21 cellular contexts compared by ENCODE assay signal in genomic region chr4:35649784-35650183, GRCh38.
"Had no signal": no experiment of that assay in that cellular context is flagged by ENCODE, and none has a peak within 500 bp of the region (broad histone marks: within the 10 kb centered on the region; RNA-seq: fewer than 3 reads in every experiment).

No MANE protein-coding gene starts in this region.

- DNase-seq: activated CD4-positive, alpha-beta memory T cell treated with anti-CD3 and anti-CD28 coated beads, Interleukin-2, amount 10 ng/mL, durations not matched to agents 7 days and 5 days; activated CD4-positive, alpha-beta T cell treated with anti-CD3 and anti-CD28 coated beads, Interleukin-2, amount 10 ng/mL, durations not matched to agents 24 days and 14 days; activated effector memory CD4-positive, alpha-beta T cell treated with anti-CD3 and anti-CD28 coated beads, Interleukin-2, amount 50 U/mL, for 16 hours; activated naive CD4-positive, alpha-beta T cell treated with anti-CD3 and anti-CD28 coated beads, Interleukin-2, amount 10 ng/mL, durations not matched to agents 7 days and 5 days; amygdala; cerebellar nuclear complex; endodermal cell; foreskin fibroblast; heart right ventricle; left colon; mesendoderm; mucosa of descending colon; posterior cingulate gyrus; stimulated activated CD4-positive, alpha-beta T cell treated with anti-CD3 and anti-CD28 coated beads, Interleukin-4, amount 100 ng/mL, for 1 hour; stimulated activated naive CD4-positive, alpha-beta T cell treated with Interleukin-2 at 50 U/mL for 16 hours; upper lobe of left lung had no signal

- H3K36me3 Mint-ChIP-seq: activated naive CD4-positive, alpha-beta T cell treated with anti-CD3 and anti-CD28 coated beads, Interleukin-2, amount 10 ng/mL, durations not matched to agents 7 days and 5 days had no signal

- ATAC-seq: activated CD4-positive, CD25-positive, alpha-beta regulatory T cell treated with anti-CD3 and anti-CD28 coated beads, Interleukin-2, amount 50 U/mL, for 24 hours; heart right ventricle; left colon; mucosa of descending colon had no signal

- H3K27me3 Mint-ChIP-seq: activated CD4-positive, alpha-beta memory T cell treated with anti-CD3 and anti-CD28 coated beads, Interleukin-2, amount 10 ng/mL, durations not matched to agents 7 days and 5 days; activated CD4-positive, alpha-beta T cell treated with anti-CD3 and anti-CD28 coated beads, Interleukin-2, amount 10 ng/mL, durations not matched to agents 24 days and 14 days; activated naive CD4-positive, alpha-beta T cell treated with anti-CD3 and anti-CD28 coated beads, Interleukin-2, amount 10 ng/mL, durations not matched to agents 7 days and 5 days had no signal

- H3K9me3 Mint-ChIP-seq: activated CD4-positive, alpha-beta memory T cell treated with anti-CD3 and anti-CD28 coated beads, Interleukin-2, amount 10 ng/mL, durations not matched to agents 7 days and 5 days; activated CD4-positive, alpha-beta T cell treated with anti-CD3 and anti-CD28 coated beads, Interleukin-2, amount 10 ng/mL, durations not matched to agents 24 days and 14 days; activated naive CD4-positive, alpha-beta T cell treated with anti-CD3 and anti-CD28 coated beads, Interleukin-2, amount 10 ng/mL, durations not matched to agents 7 days and 5 days; endodermal cell; neural crest cell had no signal

- H3K27ac Mint-ChIP-seq: activated CD4-positive, alpha-beta memory T cell treated with anti-CD3 and anti-CD28 coated beads, Interleukin-2, amount 10 ng/mL, durations not matched to agents 7 days and 5 days; activated CD4-positive, alpha-beta T cell treated with anti-CD3 and anti-CD28 coated beads, Interleukin-2, amount 10 ng/mL, durations not matched to agents 24 days and 14 days; activated naive CD4-positive, alpha-beta T cell treated with anti-CD3 and anti-CD28 coated beads, Interleukin-2, amount 10 ng/mL, durations not matched to agents 7 days and 5 days; endodermal cell had no signal

- H3K36me3 ChIP-seq: heart right ventricle, upper lobe of left lung had no signal

- H3K27me3 ChIP-seq: heart right ventricle, upper lobe of left lung had no signal

- H3K4me1 Mint-ChIP-seq: activated CD4-positive, alpha-beta memory T cell treated with anti-CD3 and anti-CD28 coated beads, Interleukin-2, amount 10 ng/mL, durations not matched to agents 7 days and 5 days; activated CD4-positive, alpha-beta T cell treated with anti-CD3 and anti-CD28 coated beads, Interleukin-2, amount 10 ng/mL, durations not matched to agents 24 days and 14 days; activated naive CD4-positive, alpha-beta T cell treated with anti-CD3 and anti-CD28 coated beads, Interleukin-2, amount 10 ng/mL, durations not matched to agents 7 days and 5 days; endodermal cell; neural crest cell had no signal

- H3K27ac ChIP-seq: coronary artery, epithelial cell of prostate, heart right ventricle, upper lobe of left lung, VCaP had no signal

- H3K4me3 Mint-ChIP-seq: activated CD4-positive, alpha-beta memory T cell treated with anti-CD3 and anti-CD28 coated beads, Interleukin-2, amount 10 ng/mL, durations not matched to agents 7 days and 5 days; activated CD4-positive, alpha-beta T cell treated with anti-CD3 and anti-CD28 coated beads, Interleukin-2, amount 10 ng/mL, durations not matched to agents 24 days and 14 days; activated naive CD4-positive, alpha-beta T cell treated with anti-CD3 and anti-CD28 coated beads, Interleukin-2, amount 10 ng/mL, durations not matched to agents 7 days and 5 days; endodermal cell; neural crest cell had no signal

- H3K4me1 ChIP-seq: heart right ventricle, upper lobe of left lung had no signal

- H3K9me3 ChIP-seq: upper lobe of left lung had no signal

- H3K4me3 ChIP-seq: coronary artery, heart right ventricle, mucosa of descending colon, upper lobe of left lung had no signal
